ENCODE assay signal across 27 cellular contexts in the genomic region with DNA sequence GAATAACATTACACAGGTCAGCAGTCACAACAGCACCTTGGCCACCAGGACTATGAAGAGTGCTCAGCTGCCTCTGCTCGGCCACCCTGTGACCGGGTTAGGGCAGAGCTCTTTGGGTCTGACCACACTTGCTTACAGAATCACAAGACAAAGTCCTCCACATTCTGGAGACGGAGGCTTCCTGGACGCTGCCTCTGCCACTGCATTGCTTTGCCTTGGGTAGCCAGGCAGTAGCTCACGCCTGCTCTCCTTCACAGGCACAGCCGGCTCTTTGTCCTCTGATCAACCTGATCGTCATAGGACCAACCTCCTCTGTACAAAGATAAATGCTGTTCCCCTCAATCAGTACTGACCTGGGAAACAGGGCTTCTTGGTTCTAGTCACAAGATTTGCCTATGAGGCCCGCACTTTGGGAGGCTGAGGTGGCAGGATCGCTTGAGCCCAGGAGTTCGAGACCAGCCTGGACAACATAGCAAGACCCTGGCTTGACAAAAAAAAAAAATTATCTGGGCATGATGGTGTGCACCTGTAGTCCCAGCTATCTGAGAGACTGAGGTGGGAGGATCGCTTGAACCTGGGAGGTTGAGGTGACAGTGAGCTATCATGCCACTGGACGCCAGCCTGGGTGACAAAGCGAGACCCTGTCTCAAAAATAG.
DNase-seq lines count a peak whose midpoint lies in the region; ATAC-seq and TF ChIP-seq lines count a peak whose summit lies in the region.
"Had no signal": no experiment of that assay in that cellular context is flagged by ENCODE, and none has a peak within 500 bp of the region (broad histone marks: within the 10 kb centered on the region; RNA-seq: fewer than 3 reads in every experiment).

No MANE protein-coding gene starts in this region.

- CTCF ChIA-PET in activated CD8-positive, alpha-beta memory T cell treated with anti-CD3 and anti-CD28 coated beads, Interleukin-2, amount 10 ng/mL, durations not matched to agents 7 days and 5 days (lab: Charles Lee): interaction anchor here (1.3 kb wide), 1 partner anchor 164 kb away, joined by 3 read pairs; no protein-coding TSS in a partner anchor

- TF ChIP-seq EP300 in stomach (IDR thresholded peaks at IDR 0.05): no peak

- H3K4me1 Mint-ChIP-seq in activated T-cell treated with anti-CD3 and anti-CD28 coated beads, Interleukin-2, amount 50 U/mL, for 24 hours (ENCODE audit: low read depth): peaks cover 11% of the 10 kb centered on the region
- H3K4me1 Mint-ChIP-seq in activated CD8-positive, alpha-beta memory T cell treated with anti-CD3 and anti-CD28 coated beads, Interleukin-2, amount 10 ng/mL, durations not matched to agents 7 days and 5 days: no peaks in the 10 kb centered on the region
- H3K4me1 Mint-ChIP-seq: brain, T-helper 17 cell had no signal

- no peak overlapping the region for H3K4me3 ChIP-seq in stomach
- H3K4me3 ChIP-seq: A549, esophagus muscularis mucosa, gastrocnemius medialis, SJSA1, upper lobe of left lung had no signal

- 70 to 81% (median 75%) methylated on average over 13 of the region's 13 CpGs for WGBS in stomach, 5 donors

- TF ChIP-seq POLR2A in stomach (IDR thresholded peaks at IDR 0.05): no peak

- intact Hi-C loops in stomach (cut with DNase I; ENCODE audit: low total_unique reads): no loop called here

- no peaks in the 10 kb centered on the region for H3K36me3 ChIP-seq in stomach
- H3K36me3 ChIP-seq: BE2C, esophagus muscularis mucosa, gastrocnemius medialis, SJSA1, upper lobe of left lung had no signal

- H3K27me3 Mint-ChIP-seq in activated T-cell treated with anti-CD3 and anti-CD28 coated beads, Interleukin-2, amount 50 U/mL, for 24 hours: no peaks in the 10 kb centered on the region
- H3K27me3 Mint-ChIP-seq in activated CD8-positive, alpha-beta memory T cell treated with anti-CD3 and anti-CD28 coated beads, Interleukin-2, amount 10 ng/mL, durations not matched to agents 7 days and 5 days: peaks cover 10% of the 10 kb centered on the region
- H3K27me3 Mint-ChIP-seq: activated naive CD8-positive, alpha-beta T cell had no signal

- no peaks in the 10 kb centered on the region for H3K4me1 ChIP-seq in stomach
- H3K4me1 ChIP-seq: BE2C, esophagus muscularis mucosa, gastrocnemius medialis, SJSA1, upper lobe of left lung had no signal

- peaks cover 0 to 10% (median 0%) of the 10 kb centered on the region in 4 donors for H3K9me3 ChIP-seq in stomach
- H3K9me3 ChIP-seq: esophagus muscularis mucosa, gastrocnemius medialis had no signal

- no peak for ATAC-seq in activated CD8-positive, alpha-beta memory T cell treated with anti-CD3 and anti-CD28 coated beads, Interleukin-2, amount 10 ng/mL, durations not matched to agents 7 days and 5 days
- no peak for ATAC-seq in left lobe of liver
- ATAC-seq: A549; activated T-cell treated with anti-CD3 and anti-CD28 coated beads, Interleukin-2, amount 50 U/mL, for 4 hours; effector memory CD8-positive, alpha-beta T cell; gastrocnemius medialis; stimulated activated naive CD8-positive, alpha-beta T cell treated with anti-CD3 and anti-CD28 coated beads, Interleukin-15, amount 100 ng/mL, for 72 hours; T-helper 17 cell had no signal

- H3K27ac Mint-ChIP-seq in activated T-cell treated with anti-CD3 and anti-CD28 coated beads, Interleukin-2, amount 50 U/mL, for 24 hours: no peak overlapping the region
- H3K27ac Mint-ChIP-seq in activated CD8-positive, alpha-beta memory T cell treated with anti-CD3 and anti-CD28 coated beads, Interleukin-2, amount 10 ng/mL, durations not matched to agents 7 days and 5 days: no peak overlapping the region
- H3K27ac Mint-ChIP-seq: activated naive CD8-positive, alpha-beta T cell; brain; effector memory CD8-positive, alpha-beta T cell; stimulated activated naive CD8-positive, alpha-beta T cell treated with anti-CD3 and anti-CD28 coated beads, Interleukin-15, amount 100 ng/mL, for 72 hours; T-helper 17 cell had no signal

- no peaks in the 10 kb centered on the region for H3K27me3 ChIP-seq in stomach
- H3K27me3 ChIP-seq: BE2C, esophagus muscularis mucosa, gastrocnemius medialis, SJSA1, upper lobe of left lung had no signal

- H3K9me3 Mint-ChIP-seq in activated T-cell treated with anti-CD3 and anti-CD28 coated beads, Interleukin-2, amount 50 U/mL, for 24 hours: no peaks in the 10 kb centered on the region
- H3K9me3 Mint-ChIP-seq in activated CD8-positive, alpha-beta memory T cell treated with anti-CD3 and anti-CD28 coated beads, Interleukin-2, amount 10 ng/mL, durations not matched to agents 7 days and 5 days (ENCODE audit: low read depth): peaks cover 3% of the 10 kb centered on the region
- H3K9me3 Mint-ChIP-seq: activated T-cell treated with anti-CD3 and anti-CD28 coated beads, Interleukin-2, amount 50 U/mL, for 4 hours; effector memory CD8-positive, alpha-beta T cell had no signal

- peak; percentile 24 for DNase-seq in activated T-cell treated with anti-CD3 and anti-CD28 coated beads, Interleukin-2, amount 50 U/mL, for 24 hours
- no peak for DNase-seq in activated T-cell treated with anti-CD3 and anti-CD28 coated beads, Interleukin-2, amount 50 U/mL, for 48 hours
- DNase-seq in activated CD8-positive, alpha-beta memory T cell treated with anti-CD3 and anti-CD28 coated beads, Interleukin-2, amount 10 ng/mL, durations not matched to agents 7 days and 5 days: peak; percentile 30
- DNase-seq in left lobe of liver (ENCODE audit: low spot score) (peak; percentile 30), stomach (peak; percentile 17), NCI-H345 treated with DMSO at 0.1 percent for 48 hours (lab: John Stamatoyannopoulos, UW; ENCODE audit: unreplicated experiment) (no peak), occipital lobe (lab: John Stamatoyannopoulos, UW) (no peak), mucosa of gallbladder (ENCODE audit: low spot score) (no peak)
- DNase-seq: activated T-cell treated with anti-CD3 and anti-CD28 coated beads, Interleukin-2, amount 50 U/mL, for 4 hours; BE2C; effector memory CD8-positive, alpha-beta T cell; mammary epithelial cell; NCI-H1417; NCI-H2081 treated with DMSO at 0.1 percent for 48 hours; NCI-H510A; NK-92 treated with Interleukin-12 subunit alpha and Interleukin-12 subunit beta, amount 100 ng/mL, for 24 hours; nucleus accumbens; stimulated activated CD4-positive, alpha-beta T cell treated with anti-CD3 and anti-CD28 coated beads, Interleukin-12 subunit alpha, Interleukin-12 subunit beta, amount 100 ng/mL, for 4 hours; T-helper 17 cell had no signal

- TF ChIP-seq CTCF in stomach (IDR thresholded peaks at IDR 0.05): no peak

- H3K4me3 Mint-ChIP-seq in activated T-cell treated with anti-CD3 and anti-CD28 coated beads, Interleukin-2, amount 50 U/mL, for 24 hours: no peak overlapping the region
- no peak overlapping the region for H3K4me3 Mint-ChIP-seq in activated CD8-positive, alpha-beta memory T cell treated with anti-CD3 and anti-CD28 coated beads, Interleukin-2, amount 10 ng/mL, durations not matched to agents 7 days and 5 days
- H3K4me3 Mint-ChIP-seq: activated T-cell treated with anti-CD3 and anti-CD28 coated beads, Interleukin-2, amount 50 U/mL, for 4 hours; brain; effector memory CD8-positive, alpha-beta T cell; stimulated activated naive CD8-positive, alpha-beta T cell treated with anti-CD3 and anti-CD28 coated beads, Interleukin-15, amount 100 ng/mL, for 72 hours; T-helper 17 cell had no signal

- no peak overlapping the region for H3K27ac ChIP-seq in stomach
- H3K27ac ChIP-seq: esophagus muscularis mucosa, gastrocnemius medialis, SJSA1, upper lobe of left lung had no signal

- no peaks in the 10 kb centered on the region for H3K36me3 Mint-ChIP-seq in activated T-cell treated with anti-CD3 and anti-CD28 coated beads, Interleukin-2, amount 50 U/mL, for 24 hours (ENCODE audit: low read depth)
- H3K36me3 Mint-ChIP-seq in activated CD8-positive, alpha-beta memory T cell treated with anti-CD3 and anti-CD28 coated beads, Interleukin-2, amount 10 ng/mL, durations not matched to agents 7 days and 5 days: peaks cover 3% of the 10 kb centered on the region
- H3K36me3 Mint-ChIP-seq: activated naive CD8-positive, alpha-beta T cell had no signal

Comparison
In these comparisons a context has a peak if more than half of its experiments do, and no peak if none do; other contexts are left out.
1. DNase-seq: peak in activated T-cell treated with anti-CD3 and anti-CD28 coated beads, Interleukin-2, amount 50 U/mL, for 24 hours (single experiment), activated CD8-positive, alpha-beta memory T cell treated with anti-CD3 and anti-CD28 coated beads, Interleukin-2, amount 10 ng/mL, durations not matched to agents 7 days and 5 days (single experiment), left lobe of liver (single experiment) and stomach (single experiment); none in activated T-cell treated with anti-CD3 and anti-CD28 coated beads, Interleukin-2, amount 50 U/mL, for 48 hours (0 of 2), NCI-H345 treated with DMSO at 0.1 percent for 48 hours (single experiment), occipital lobe (single experiment) and mucosa of gallbladder (single experiment).